In the genomic region with DNA sequence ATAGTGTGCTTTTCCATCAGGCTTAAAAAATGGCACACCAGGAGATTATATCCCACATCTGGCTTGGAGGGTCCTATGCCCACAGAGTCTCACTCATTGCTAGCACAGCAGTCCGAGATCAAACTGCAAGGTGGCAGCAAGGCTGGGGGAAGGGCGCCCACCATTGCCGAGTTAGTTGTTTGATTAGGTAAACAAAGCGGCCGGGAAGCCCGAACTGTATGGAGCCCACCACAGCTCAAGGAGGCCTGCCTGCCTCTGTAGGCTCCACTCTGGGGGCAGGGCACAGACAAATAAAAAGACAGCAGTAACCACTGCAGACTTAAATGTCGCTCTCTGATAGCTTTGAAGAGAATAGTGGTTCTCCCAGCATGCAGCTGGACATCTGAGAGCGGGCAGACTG, we compare ENCODE assay signal across 1 cellular context.
DNase-seq lines count a peak whose midpoint lies in the region; FAIRE-seq and TF ChIP-seq lines count a peak whose summit lies in the region.
"Not testable (repeated sequence)": the region's sequence is repeated elsewhere in the genome, so short reads cannot be mapped to it uniquely, and the experiment has no call there.

No MANE protein-coding gene starts in this region.

- not testable (repeated sequence) for H3K9me3 ChIP-seq in kidney (ENCODE audit: control insufficient read depth in 1 of 2, low read length in 2 of 2)

- H3K9ac ChIP-seq in kidney (ENCODE audit: low read length in 2 of 2), result not testable (repeated sequence)

- not testable (repeated sequence) for H3K4me3 ChIP-seq in kidney (ENCODE audit: low read length in 2 of 2)

- not testable (repeated sequence) for H3K27ac ChIP-seq in kidney (ENCODE audit: low read depth in 2 of 2, low read length in 2 of 2)

- TF ChIP-seq CTCF in kidney (IDR thresholded peaks at IDR 0.05; ENCODE audit: borderline replicate concordance, extremely low read depth, insufficient read depth), result not testable (repeated sequence)

- intact Hi-C loops in kidney (cut with DNase I), result not testable (repeated sequence)

- DNase-seq in kidney, result peak; percentile 59

- not testable (repeated sequence) for H3K36me3 ChIP-seq in kidney (ENCODE audit: control insufficient read depth in 1 of 2, insufficient read depth in 2 of 2, low read length in 2 of 2)

- not testable (repeated sequence) for FAIRE-seq in kidney (lab: Jason Lieb, UNC)

- not testable (repeated sequence) for H3K4me1 ChIP-seq in kidney (ENCODE audit: control insufficient read depth in 1 of 2, insufficient read depth in 1 of 2, low read depth in 1 of 2, low read length in 2 of 2)
